ENCODE assay signal across 14 cellular contexts in genomic region chr14:90509403-90509802, GRCh38.
DNase-seq lines count a peak whose midpoint lies in the region; ATAC-seq and TF ChIP-seq lines count a peak whose summit lies in the region.
"Had no signal": no experiment of that assay in that cellular context is flagged by ENCODE, and none has a peak within 500 bp of the region (broad histone marks: within the 10 kb centered on the region; RNA-seq: fewer than 3 reads in every experiment).

No MANE protein-coding gene starts in this region.

- 49 to 63% methylated on average over 5 of the region's 5 CpGs for WGBS in body of pancreas, 2 donors

- TF ChIP-seq CTCF in HCT116 (IDR thresholded peaks at IDR 0.05 in 2 of 3, conservative IDR thresholded peaks at IDR 0.05 in 1 of 3; ENCODE audit: borderline replicate concordance in 1 of 3, insufficient read depth in 1 of 3, low read depth in 2 of 3, low read length in 2 of 3), result peak in 2 of 3 experiments; percentile 24 to 50; a peak in 3 of 6 replicates
- TF ChIP-seq CTCF in body of pancreas (IDR thresholded peaks at IDR 0.05), result peak in 1 of 7 experiments; percentile 8
- TF ChIP-seq CTCF in parathyroid adenoma (IDR thresholded peaks at IDR 0.05), result peak; percentile 44

- ATAC-seq in HCT116 (peak; percentile 71), body of pancreas (no peak), HG02759 (IDR thresholded peaks at IDR 0.05; ENCODE audit: unreplicated experiment) (no peak)
- ATAC-seq: naive thymus-derived CD8-positive, alpha-beta T cell had no signal

- TF ChIP-seq POLR2A in HCT116 (IDR thresholded peaks at IDR 0.05; ENCODE audit: borderline replicate concordance, extremely low read depth, insufficient read depth, insufficient read length) (no peak), body of pancreas (IDR thresholded peaks at IDR 0.05) (no peak)

- DNase-seq in COR-L47 (lab: John Stamatoyannopoulos, UW) (peak; percentile 62), HCT116 (ENCODE audit: low read depth, low spot score) (no peak), body of pancreas (no peak), SK-N-DZ (ENCODE audit: low spot score) (no peak), NCI-H748 treated with DMSO at 0.1 percent for 48 hours (lab: John Stamatoyannopoulos, UW) (no peak)
- DNase-seq: activated CD4-positive, alpha-beta T cell treated with anti-CD3 and anti-CD28 coated beads, Interleukin-2, amount 10 ng/mL, durations not matched to agents 7 days and 5 days; naive thymus-derived CD8-positive, alpha-beta T cell; NCI-H187 treated with DMSO at 0.1 percent for 48 hours had no signal

- H3K79me2 ChIP-seq in HCT116 (ENCODE audit: insufficient read depth, low read length), result no peaks in the 10 kb centered on the region
- no peaks in the 10 kb centered on the region for H3K79me2 ChIP-seq in parathyroid adenoma

- H3K9ac ChIP-seq in HCT116 (ENCODE audit: low read length), result no peak overlapping the region
- H3K9ac ChIP-seq in parathyroid adenoma, result no peak overlapping the region

- H3K4me1 ChIP-seq in HCT116 (ENCODE audit: control insufficient read depth in 1 of 2, insufficient read depth in 2 of 2, low read length in 2 of 2), result peaks cover 32 to 45% of the 10 kb centered on the region in 2 experiments
- peaks cover 65% of the 10 kb centered on the region for H3K4me1 ChIP-seq in body of pancreas
- H3K4me1 ChIP-seq in parathyroid adenoma, result peaks cover 56% of the 10 kb centered on the region
- H3K4me1 ChIP-seq: SJSA1 had no signal

- no peak overlapping the region; a peak in 1 of 4 replicates for H3K4me3 ChIP-seq in HCT116 (replicated peaks in 1 of 2; ENCODE audit: low read depth in 1 of 2, low read length in 2 of 2)
- no peak overlapping the region for H3K4me3 ChIP-seq in body of pancreas
- H3K4me3 ChIP-seq in parathyroid adenoma (ENCODE audit: low read depth, low read length), result no peak overlapping the region
- H3K4me3 ChIP-seq: lung, SJSA1, smooth muscle cell, thoracic aorta had no signal

- no peaks in the 10 kb centered on the region for H4K20me1 ChIP-seq in HCT116 (ENCODE audit: insufficient read depth)

- peak overlapping the region; percentile 65 for H3K4me2 ChIP-seq in HCT116 (ENCODE audit: low read length)
- H3K4me2 ChIP-seq in parathyroid adenoma (ENCODE audit: low read length), result peak overlapping the region; percentile 12
- H3K4me2 ChIP-seq: smooth muscle cell had no signal

- no TSS peak for BruUV-seq in HCT116 (replicated peaks; lab: Mats Ljungman, UMichigan)

- H3K9me2 ChIP-seq in HCT116 (ENCODE audit: insufficient read depth), result no peaks in the 10 kb centered on the region

- H3K36me3 ChIP-seq in HCT116 (ENCODE audit: control insufficient read depth in 1 of 2, insufficient read depth in 2 of 2, low read length in 2 of 2), result no peaks in the 10 kb centered on the region
- no peaks in the 10 kb centered on the region for H3K36me3 ChIP-seq in body of pancreas (replicated peaks in 1 of 2; ENCODE audit: insufficient read depth in 1 of 2, low read depth in 2 of 2)
- H3K36me3 ChIP-seq in parathyroid adenoma (ENCODE audit: control insufficient read depth, insufficient read depth, low read length), result no peaks in the 10 kb centered on the region
- H3K36me3 ChIP-seq: SJSA1, thoracic aorta had no signal

- no peak for TF ChIP-seq RAD21 in HCT116 (IDR thresholded peaks at IDR 0.05; ENCODE audit: low read depth)

- POLR2A ChIA-PET in HCT116 (lab: Charles Lee), result no interaction called here

- intact Hi-C loops in HCT116 (cut with micrococcal nuclease) (no loop called here), body of pancreas (cut with DNase I) (no loop called here)

- no peak overlapping the region for H3K27ac ChIP-seq in HCT116 (ENCODE audit: low read depth, low read length)
- H3K27ac ChIP-seq in body of pancreas, result peak overlapping the region; percentile 44 to 85 (median 84)
- peak overlapping the region; percentile 75 for H3K27ac ChIP-seq in parathyroid adenoma
- H3K27ac ChIP-seq: SJSA1, thoracic aorta had no signal

- RAD21 ChIA-PET in HCT116 (lab: Charles Lee; ENCODE audit: low non-redundant PET in 1 of 2, low total read pairs in 2 of 2, uncharacterized antibody in 2 of 2, unreplicated experiment in 2 of 2), result no interaction called here

- peak overlapping the region; percentile 18 for H2AFZ ChIP-seq in HCT116 (ENCODE audit: low read depth, low read length, poor library complexity, severe bottlenecking)
- H2AFZ ChIP-seq in parathyroid adenoma, result peak overlapping the region; percentile 64

- H3K9me3 ChIP-seq in HCT116 (ENCODE audit: control insufficient read depth in 1 of 2, insufficient read depth in 1 of 2, low read depth in 1 of 2, low read length in 2 of 2) (no peaks in the 10 kb centered on the region), body of pancreas (no peaks in the 10 kb centered on the region), parathyroid adenoma (ENCODE audit: control insufficient read depth, low read length) (no peaks in the 10 kb centered on the region)
- H3K9me3 ChIP-seq: SJSA1, thoracic aorta had no signal

- CTCF ChIA-PET in HCT116 (lab: Charles Lee), result interaction anchor here (0.7 to 1.6 kb wide), 2 partner anchors 12 to 208 kb away, joined by 3 to 6 read pairs; no protein-coding TSS in a partner anchor

- no peaks in the 10 kb centered on the region for H3K27me3 ChIP-seq in HCT116 (ENCODE audit: insufficient read depth, low read length)
- no peaks in the 10 kb centered on the region for H3K27me3 ChIP-seq in body of pancreas
- H3K27me3 ChIP-seq in parathyroid adenoma (ENCODE audit: control insufficient read depth, insufficient read depth, low read length), result no peaks in the 10 kb centered on the region
- H3K27me3 ChIP-seq: SJSA1 had no signal

TF ChIP-seq in HCT116, 20 proteins besides CTCF, POLR2A, EP300 and RAD21:
- no peak for TF ChIP-seq JUND (IDR thresholded peaks at IDR 0.05)
- TF ChIP-seq SRF (IDR thresholded peaks at IDR 0.05; ENCODE audit: low read depth), result no peak
- TF ChIP-seq TCF7L2 (IDR thresholded peaks at IDR 0.05; ENCODE audit: borderline replicate concordance, extremely low read depth, insufficient read depth, insufficient read length), result peak; percentile 12
- TF ChIP-seq YY1 (IDR thresholded peaks at IDR 0.05; ENCODE audit: extremely low read depth, insufficient replicate concordance, low read depth, low read length), result no peak
